In genomic region chr3:97340940-97341339, GRCh38 we compare ENCODE assay signal across 32 cellular contexts.
"Had no signal": no experiment of that assay in that cellular context is flagged by ENCODE, and none has a peak within 500 bp of the region (broad histone marks: within the 10 kb centered on the region; RNA-seq: fewer than 3 reads in every experiment).

No MANE protein-coding gene starts in this region.

- H3K9me3 Mint-ChIP-seq: activated CD4-positive, alpha-beta T cell treated with anti-CD3 and anti-CD28 coated beads, Interleukin-2, amount 10 ng/mL, durations not matched to agents 7 days and 5 days; activated naive CD4-positive, alpha-beta T cell treated with anti-CD3 and anti-CD28 coated beads, Interleukin-2, amount 50 U/mL, for 24 hours; activated T-cell treated with anti-CD3 and anti-CD28 coated beads, Interleukin-2, amount 50 U/mL, for 24 hours; activated T-helper 2 cell treated with anti-CD3 and anti-CD28 coated beads, Interferon-gamma antibody, Interleukin-2, Interleukin-4, amounts not matched to agents 10 μg/mL and 5 μg/mL and 100 μg/mL, durations not matched to agents 14 hours and 24 hours and 36 hours; T-helper 1 cell treated with Interleukin-12 subunit alpha and Interleukin-12 subunit beta and Interleukin-4 antibody, amounts not matched to agents 30 μg/mL and 1 μg/mL, for 36 hours had no signal

- H3K4me3 Mint-ChIP-seq: activated CD4-positive, alpha-beta T cell treated with anti-CD3 and anti-CD28 coated beads for 36 hours; activated CD4-positive, alpha-beta T cell treated with anti-CD3 and anti-CD28 coated beads, Interleukin-2, amount 10 ng/mL, durations not matched to agents 7 days and 5 days; activated CD8-positive, alpha-beta T cell treated with anti-CD3 and anti-CD28 coated beads, Interleukin-2, amount 10 ng/mL, durations not matched to agents 7 days and 5 days; activated naive CD4-positive, alpha-beta T cell treated with anti-CD3 and anti-CD28 coated beads, Interleukin-2, amount 50 U/mL, for 24 hours; activated naive CD8-positive, alpha-beta T cell treated with anti-CD3 and anti-CD28 coated beads, Interleukin-2, amount 10 ng/mL, durations not matched to agents 7 days and 5 days; activated T-cell treated with anti-CD3 and anti-CD28 coated beads, Interleukin-2, amount 50 U/mL, for 24 hours; central memory CD8-positive, alpha-beta T cell; T-helper 1 cell treated with Interleukin-12 subunit alpha and Interleukin-12 subunit beta and Interleukin-4 antibody, amounts not matched to agents 30 μg/mL and 1 μg/mL, for 36 hours; T-helper 2 cell treated with Interferon-gamma antibody and Interleukin-4, amounts not matched to agents 5 μg/mL and 100 μg/mL, for 36 hours had no signal

- H3K4me1 ChIP-seq: ascending aorta, SJSA1 had no signal

- H3K36me3 Mint-ChIP-seq: activated naive CD4-positive, alpha-beta T cell treated with anti-CD3 and anti-CD28 coated beads, Interleukin-2, amount 50 U/mL, for 24 hours; activated naive CD8-positive, alpha-beta T cell treated with anti-CD3 and anti-CD28 coated beads, Interleukin-2, amount 10 ng/mL, durations not matched to agents 7 days and 5 days had no signal

- H3K27me3 ChIP-seq: ascending aorta, cardiac muscle cell, SJSA1 had no signal

- H3K36me3 ChIP-seq: ascending aorta, cardiac muscle cell, SJSA1 had no signal

- H3K4me3 ChIP-seq: ascending aorta, cardiac muscle cell, SJSA1 had no signal

- H3K9me3 ChIP-seq: ascending aorta, SJSA1, SK-N-SH had no signal

- H3K27me3 Mint-ChIP-seq: activated CD4-positive, alpha-beta T cell treated with anti-CD3 and anti-CD28 coated beads for 36 hours; activated CD4-positive, alpha-beta T cell treated with anti-CD3 and anti-CD28 coated beads, Interleukin-2, amount 10 ng/mL, durations not matched to agents 7 days and 5 days; activated naive CD4-positive, alpha-beta T cell treated with anti-CD3 and anti-CD28 coated beads, Interleukin-2, amount 50 U/mL, for 24 hours; activated naive CD8-positive, alpha-beta T cell treated with anti-CD3 and anti-CD28 coated beads, Interleukin-2, amount 10 ng/mL, durations not matched to agents 7 days and 5 days; activated T-cell treated with anti-CD3 and anti-CD28 coated beads, Interleukin-2, amount 50 U/mL, for 24 hours; central memory CD8-positive, alpha-beta T cell had no signal

- H3K4me1 Mint-ChIP-seq: activated CD4-positive, alpha-beta T cell treated with anti-CD3 and anti-CD28 coated beads for 36 hours; activated CD4-positive, alpha-beta T cell treated with anti-CD3 and anti-CD28 coated beads, Interleukin-2, amount 10 ng/mL, durations not matched to agents 7 days and 5 days; activated naive CD4-positive, alpha-beta T cell treated with anti-CD3 and anti-CD28 coated beads, Interleukin-2, amount 50 U/mL, for 24 hours; activated naive CD8-positive, alpha-beta T cell treated with anti-CD3 and anti-CD28 coated beads, Interleukin-2, amount 10 ng/mL, durations not matched to agents 7 days and 5 days; central memory CD8-positive, alpha-beta T cell had no signal

- ATAC-seq: activated CD4-positive, alpha-beta T cell treated with anti-CD3 and anti-CD28 coated beads for 36 hours; activated CD4-positive, CD25-positive, alpha-beta regulatory T cell treated with anti-CD3 and anti-CD28 coated beads, Interleukin-2, amount 50 U/mL, for 24 hours; activated CD8-positive, alpha-beta T cell treated with anti-CD3 and anti-CD28 coated beads, Interleukin-2, amount 10 ng/mL, durations not matched to agents 7 days and 5 days; Panc1 had no signal

- H3K9me2 ChIP-seq: SK-N-SH had no signal

- DNase-seq: activated CD4-positive, alpha-beta T cell treated with anti-CD3 and anti-CD28 coated beads for 36 hours; activated CD4-positive, alpha-beta T cell treated with anti-CD3 and anti-CD28 coated beads, Interleukin-2, amount 10 ng/mL, durations not matched to agents 7 days and 5 days; activated CD4-positive, alpha-beta T cell treated with anti-CD3 and anti-CD28 coated beads, Interleukin-2, amount 50 U/mL, for 48 hours; activated CD8-positive, alpha-beta T cell treated with anti-CD3 and anti-CD28 coated beads, Interleukin-2, amount 10 ng/mL, durations not matched to agents 7 days and 5 days; activated gamma-delta T cell; activated naive CD4-positive, alpha-beta T cell treated with Interleukin-2 at 50 U/mL for 16 hours; activated naive CD8-positive, alpha-beta T cell treated with anti-CD3 and anti-CD28 coated beads, Interleukin-2, amount 10 ng/mL, durations not matched to agents 7 days and 5 days; activated T-cell treated with anti-CD3 and anti-CD28 coated beads, Interleukin-2, amount 50 U/mL, for 24 hours; amygdala; MM.1S; MV-4-11; NCI-H1092; NCI-H1436 treated with DMSO at 0.1 percent for 48 hours; NCI-H1694 treated with DMSO at 0.1 percent for 48 hours; NCI-H2081; NCI-H2171 treated with DMSO at 0.1 percent for 48 hours; NCI-H2227 treated with DMSO at 0.1 percent for 48 hours; NCI-H446 treated with DMSO at 0.1 percent for 48 hours; NCI-H524; RPMI8226; SHP77 treated with DMSO at 0.1 percent for 48 hours; SK-N-SH had no signal

- H3K27ac Mint-ChIP-seq: activated CD4-positive, alpha-beta T cell treated with anti-CD3 and anti-CD28 coated beads for 36 hours; activated CD4-positive, alpha-beta T cell treated with anti-CD3 and anti-CD28 coated beads, Interleukin-2, amount 10 ng/mL, durations not matched to agents 7 days and 5 days; activated CD8-positive, alpha-beta T cell treated with anti-CD3 and anti-CD28 coated beads, Interleukin-2, amount 10 ng/mL, durations not matched to agents 7 days and 5 days; activated naive CD4-positive, alpha-beta T cell treated with anti-CD3 and anti-CD28 coated beads, Interleukin-2, amount 50 U/mL, for 24 hours; activated naive CD8-positive, alpha-beta T cell treated with anti-CD3 and anti-CD28 coated beads, Interleukin-2, amount 10 ng/mL, durations not matched to agents 7 days and 5 days; activated T-cell treated with anti-CD3 and anti-CD28 coated beads, Interleukin-2, amount 50 U/mL, for 24 hours; activated T-helper 2 cell treated with anti-CD3 and anti-CD28 coated beads, Interferon-gamma antibody, Interleukin-2, Interleukin-4, amounts not matched to agents 10 μg/mL and 5 μg/mL and 100 μg/mL, durations not matched to agents 14 hours and 24 hours and 36 hours; T-helper 1 cell treated with Interleukin-12 subunit alpha and Interleukin-12 subunit beta and Interleukin-4 antibody, amounts not matched to agents 30 μg/mL and 1 μg/mL, for 36 hours; T-helper 2 cell treated with Interferon-gamma antibody and Interleukin-4, amounts not matched to agents 5 μg/mL and 100 μg/mL, for 36 hours had no signal

- H3K27ac ChIP-seq: ascending aorta, cardiac muscle cell, SJSA1 had no signal

- H3K4me2 ChIP-seq: SK-N-SH had no signal
